Comparison of ENCODE assay signal across 8 cellular contexts in the genomic region with DNA sequence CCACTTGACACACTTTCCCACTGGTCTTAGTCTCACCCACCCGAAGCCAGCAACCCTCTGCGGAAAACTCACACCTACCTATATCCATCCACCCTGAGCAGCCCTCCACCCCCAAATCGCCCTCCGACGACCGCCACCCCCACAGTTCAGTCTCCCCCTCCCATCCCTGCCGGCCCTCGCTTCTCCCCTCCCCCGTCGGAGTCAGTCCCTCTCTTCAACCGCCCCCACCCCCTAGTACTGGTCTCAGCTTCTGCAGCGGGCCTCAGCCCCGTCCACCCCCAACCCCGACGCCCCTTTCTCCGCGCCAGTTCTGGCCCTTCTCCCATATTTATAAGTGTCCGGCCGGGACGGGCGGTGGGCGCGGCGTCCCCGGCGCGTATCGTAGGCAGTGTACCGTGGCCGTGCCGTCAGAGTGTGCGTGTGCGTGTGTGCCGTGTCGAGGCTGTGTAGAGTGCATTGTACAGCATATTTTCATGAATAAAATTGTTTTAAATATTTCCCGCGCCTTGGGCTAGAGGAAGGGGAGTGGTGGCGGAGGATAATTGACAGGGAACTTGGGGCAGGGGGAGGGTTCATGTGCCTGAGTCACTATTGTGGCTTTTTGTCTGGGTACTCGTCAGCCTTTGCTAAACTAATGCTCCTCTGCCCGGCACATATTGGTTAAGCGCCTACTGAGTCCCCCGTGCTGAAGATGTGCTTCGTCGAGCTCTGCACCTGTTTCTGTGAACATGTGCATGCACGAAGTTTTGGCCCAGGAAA. TPM values are rescaled to one million over a fixed set of nuclear protein-coding genes. Genes with fewer than 3 reads are reported as not detected.
DNase-seq lines count a peak whose midpoint lies in the region; ATAC-seq and TF ChIP-seq lines count a peak whose summit lies in the region.

No MANE protein-coding gene starts in this region.

- H3K4me1 ChIP-seq in iPS-15b (ENCODE audit: control insufficient read depth, insufficient read depth, low read length), result peaks cover 15% of the 10 kb centered on the region

- no peak overlapping the region for H3K9ac ChIP-seq in iPS-15b (ENCODE audit: low read depth, low read length)

- TF ChIP-seq CTCF in omental fat pad (IDR thresholded peaks at IDR 0.05), result no peak

- no peaks in the 10 kb centered on the region for H3K9me3 ChIP-seq in iPS-15b (ENCODE audit: control insufficient read depth, insufficient read depth, low read length)

- H3K36me3 ChIP-seq in iPS-15b (ENCODE audit: control insufficient read depth, insufficient read depth, low read length), result no peaks in the 10 kb centered on the region

- ATAC-seq in omental fat pad (ENCODE audit: low FRiP score) (no peak), GM19023 (IDR thresholded peaks at IDR 0.05; ENCODE audit: unreplicated experiment) (no peak)

- peak; percentile 37 to 63 for DNase-seq in NCI-H526 (lab: John Stamatoyannopoulos, UW)
- no peak for DNase-seq in NCI-H526 treated with DMSO at 0.1 percent for 48 hours (lab: John Stamatoyannopoulos, UW)
- peak; percentile 52 to 62 for DNase-seq in activated T-cell treated with anti-CD3 and anti-CD28 coated beads, Interleukin-2, amount 50 U/mL, for 48 hours
- DNase-seq in stimulated activated naive CD4-positive, alpha-beta T cell treated with Interleukin-2 at 50 U/mL for 16 hours (lab: John Stamatoyannopoulos, UW), result peak; percentile 16
- no peak for DNase-seq in omental fat pad (ENCODE audit: low spot score)
- no peak for DNase-seq in NCI-H524 treated with DMSO at 0.1 percent for 48 hours (lab: John Stamatoyannopoulos, UW)

- peak overlapping the region; percentile 70 for H3K4me3 ChIP-seq in iPS-15b (ENCODE audit: low read depth, low read length)

- H3K27me3 ChIP-seq in iPS-15b (ENCODE audit: control insufficient read depth, insufficient read depth, low read length), result peaks cover 60% of the 10 kb centered on the region

RNA-seq across cellular contexts. Expression of gene FOXO6, which starts 22.0 kb away (rescaled TPM):
- total RNA-seq in omental fat pad, result under 1 TPM in 3 of 4 donors, not detected in 1; 0.12 to 0.93 (median 0.31) TPM

Comparison
In these comparisons a context has a peak if more than half of its experiments do, and no peak if none do; other contexts are left out.
1. DNase-seq: peak in NCI-H526 (2 of 2), activated T-cell treated with anti-CD3 and anti-CD28 coated beads, Interleukin-2, amount 50 U/mL, for 48 hours (2 of 2) and stimulated activated naive CD4-positive, alpha-beta T cell treated with Interleukin-2 at 50 U/mL for 16 hours (single experiment); none in NCI-H526 treated with DMSO at 0.1 percent for 48 hours (single experiment), omental fat pad (single experiment) and NCI-H524 treated with DMSO at 0.1 percent for 48 hours (single experiment).